In the genomic region with DNA sequence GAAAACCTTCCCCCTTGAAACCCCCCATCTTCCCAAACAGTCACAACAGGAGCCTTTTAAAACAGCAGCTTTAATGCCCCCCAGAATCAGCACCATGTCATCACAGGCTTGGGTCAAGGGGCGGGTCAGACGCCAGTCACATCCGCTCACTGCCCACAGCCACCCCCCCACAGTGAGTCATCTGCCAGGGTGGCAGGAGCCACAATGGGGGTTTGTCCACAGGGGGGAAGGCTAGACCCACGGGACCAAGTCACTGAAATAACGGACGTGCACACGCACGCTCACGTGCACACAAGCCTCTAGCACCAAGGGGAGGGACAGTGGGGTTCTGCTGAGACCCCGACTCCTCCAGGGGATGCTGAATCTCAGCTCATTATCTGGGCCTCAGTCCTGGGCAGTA, we compare ENCODE assay signal across 9 cellular contexts. TPM values are rescaled to one million over a fixed set of nuclear protein-coding genes. Genes with fewer than 3 reads are reported as not detected.
DNase-seq lines count a peak whose midpoint lies in the region; ATAC-seq and TF ChIP-seq lines count a peak whose summit lies in the region.
"Had no signal": no experiment of that assay in that cellular context is flagged by ENCODE, and none has a peak within 500 bp of the region (broad histone marks: within the 10 kb centered on the region; RNA-seq: fewer than 3 reads in every experiment).

No MANE protein-coding gene starts in this region.

- H3K9me3 ChIP-seq in BLaER1 (no peaks in the 10 kb centered on the region), MG63 (no peaks in the 10 kb centered on the region), mucosa of descending colon (no peaks in the 10 kb centered on the region), hepatocyte (ENCODE audit: low read depth) (no peaks in the 10 kb centered on the region)

- ATAC-seq in mucosa of descending colon (peak; percentile 23), HG03571 (IDR thresholded peaks at IDR 0.05; ENCODE audit: unreplicated experiment) (no peak), GM18858 (IDR thresholded peaks at IDR 0.05; ENCODE audit: unreplicated experiment) (no peak)

- H4K20me1 ChIP-seq in BLaER1 (no peaks in the 10 kb centered on the region), hepatocyte (ENCODE audit: insufficient read depth, poor library complexity, severe bottlenecking) (no peaks in the 10 kb centered on the region)

- WGBS in hepatocyte (ENCODE audit: low lambda C conversion rate, missing lambda C conversion rate): 83% methylated on average over 9 of the region's 10 CpGs

- no peak for TF ChIP-seq CTCF in mucosa of descending colon (IDR thresholded peaks at IDR 0.05)
- no peak for TF ChIP-seq CTCF in hepatocyte (IDR thresholded peaks at IDR 0.05; ENCODE audit: poor library complexity)

- intact Hi-C loops in mucosa of descending colon (cut with DNase I, micrococcal nuclease): no loop called here

- DNase-seq in MG63 (peak; percentile 84), astrocyte of the hippocampus (ENCODE audit: low read depth, low spot score) (peak; percentile 86), mucosa of descending colon (no peak), hepatocyte (ENCODE audit: low spot score) (no peak), NCI-H446 (lab: John Stamatoyannopoulos, UW) (no peak)

- H3K4me2 ChIP-seq in BLaER1 (peak overlapping the region; percentile 98), hepatocyte (no peak overlapping the region)

- no peaks in the 10 kb centered on the region for H3K79me2 ChIP-seq in hepatocyte

- peak overlapping the region; percentile 88 for H3K27ac ChIP-seq in BLaER1
- no peak overlapping the region for H3K27ac ChIP-seq in hepatocyte

- no peaks in the 10 kb centered on the region for H3K9me2 ChIP-seq in hepatocyte (replicated peaks; ENCODE audit: insufficient read depth)

- no peaks in the 10 kb centered on the region for H3K27me3 ChIP-seq in BLaER1
- no peaks in the 10 kb centered on the region for H3K27me3 ChIP-seq in MG63
- H3K27me3 ChIP-seq in hepatocyte: no peaks in the 10 kb centered on the region

- H2AFZ ChIP-seq in hepatocyte: no peak overlapping the region

- peak overlapping the region; percentile 74 for H3K9ac ChIP-seq in BLaER1

- H3K4me3 ChIP-seq in BLaER1 (peak overlapping the region; percentile 47), MG63 (no peak overlapping the region), mucosa of descending colon (no peak overlapping the region), hepatocyte (no peak overlapping the region)

- H3K36me3 ChIP-seq in BLaER1: no peaks in the 10 kb centered on the region
- no peaks in the 10 kb centered on the region for H3K36me3 ChIP-seq in MG63
- H3K36me3 ChIP-seq in mucosa of descending colon (ENCODE audit: low read depth): no peaks in the 10 kb centered on the region
- no peaks in the 10 kb centered on the region for H3K36me3 ChIP-seq in hepatocyte (replicated peaks; ENCODE audit: insufficient read depth, low read depth)

- H3K4me1 ChIP-seq in BLaER1 (peaks cover 89% of the 10 kb centered on the region), mucosa of descending colon (ENCODE audit: low read depth) (no peaks in the 10 kb centered on the region), hepatocyte (ENCODE audit: insufficient read depth) (peaks cover 10% of the 10 kb centered on the region)

RNA-seq across cellular contexts. Expression of a gene that starts 0.4 kb away (rescaled TPM):
- 1.1 TPM in 1 of 2 replicates, not detected in the other for total RNA-seq in MG63 (2014; rRNA removed; shearing (Covaris generic); ENCODE audit: low replicate concordance)
- total RNA-seq in mucosa of descending colon (under 1 TPM in 1 of 3 donors, not detected in 2; 0.19 TPM), hepatocyte (0.08 and 0.30 TPM in 2 replicates)
- polyA plus RNA-seq in hepatocyte: 1.1 and 1.5 TPM in 2 replicates

RNA-seq across cellular contexts. Expression of a gene that starts 7.4 kb away (rescaled TPM):
- 0.84 and 3.2 TPM in 2 replicates for total RNA-seq in MG63 (2014; rRNA removed; shearing (Covaris generic); ENCODE audit: low replicate concordance)
- total RNA-seq in mucosa of descending colon: 10 to 100 TPM in 2 of 3 donors, 1 to 10 TPM in 1; 4.4 to 14.2 (median 10.8) TPM
- 12.0 and 14.1 TPM in 2 replicates for total RNA-seq in hepatocyte
- 8.2 and 9.5 TPM in 2 replicates for polyA plus RNA-seq in hepatocyte

RNA-seq across cellular contexts. Expression of a gene that starts 31.1 kb away (rescaled TPM):
- 1.3 and 12.2 TPM in 2 replicates for total RNA-seq in MG63 (2014; rRNA removed; shearing (Covaris generic); ENCODE audit: low replicate concordance)
- 1 to 10 TPM; 2.8 to 6.8 (median 3.9) TPM for total RNA-seq in mucosa of descending colon
- 5.7 and 17.4 TPM in 2 replicates for total RNA-seq in hepatocyte
- polyA plus RNA-seq in hepatocyte: 19.6 and 24.7 TPM in 2 replicates

RNA-seq across cellular contexts. Expression of a gene that starts 45.4 kb away (rescaled TPM):
- total RNA-seq in MG63 (2014; rRNA removed; shearing (Covaris generic); ENCODE audit: low replicate concordance): 199 and 243 TPM in 2 replicates
- total RNA-seq in mucosa of descending colon: 100 to 1,000 TPM; 384 to 562 (median 554) TPM
- 308 and 352 TPM in 2 replicates for total RNA-seq in hepatocyte
- 405 and 411 TPM in 2 replicates for polyA plus RNA-seq in hepatocyte

RNA-seq across cellular contexts. Expression of a gene that starts 57.5 kb away (rescaled TPM):
- total RNA-seq in MG63 (2014; rRNA removed; shearing (Covaris generic); ENCODE audit: low replicate concordance): not detected in 2 replicates
- total RNA-seq in mucosa of descending colon (1 to 10 TPM in 1 of 3 donors, under 1 TPM in 1, not detected in 1; 0.65 to 1.1 TPM), hepatocyte (not detected in 2 replicates)
- not detected in 2 replicates for polyA plus RNA-seq in hepatocyte
- total RNA-seq: aorta had no signal

Comparison
In these comparisons a context has a peak if more than half of its experiments do, and no peak if none do; other contexts are left out.
1. DNase-seq: peak in MG63 (single experiment) and astrocyte of the hippocampus (single experiment); none in mucosa of descending colon (0 of 3), hepatocyte (single experiment) and NCI-H446 (0 of 2).